In the genomic region with DNA sequence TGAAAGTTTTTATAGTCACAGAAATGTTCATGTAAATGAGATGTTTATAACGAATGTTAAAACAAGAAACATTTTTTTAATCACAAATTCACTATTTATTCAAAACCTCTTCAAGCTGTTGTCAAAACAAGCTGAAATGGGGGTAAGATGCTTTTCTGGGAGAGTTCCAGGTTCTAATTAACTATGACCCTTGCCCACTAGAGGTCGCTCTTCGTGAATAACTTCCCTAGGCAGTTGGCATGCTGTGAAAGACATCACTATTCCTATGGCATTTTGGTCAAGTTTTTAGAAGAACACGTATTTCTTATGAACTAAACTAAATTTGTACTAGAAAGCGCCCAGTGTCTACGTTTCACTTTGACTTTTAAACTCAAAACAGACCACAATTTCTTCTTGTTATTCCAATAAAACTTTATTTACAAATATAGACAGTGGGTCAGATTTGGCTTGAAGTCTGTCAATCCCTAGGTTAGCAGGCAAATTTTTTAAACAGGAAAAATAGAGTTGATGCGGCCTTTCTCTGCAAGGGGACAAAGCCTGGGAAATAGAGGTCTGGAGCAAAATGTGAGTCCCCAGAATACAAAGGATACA, we compare ENCODE assay signal across 9 cellular contexts.
A peak's percentile ranks its signal among the peaks of the same experiment; 100 is the strongest.
DNase-seq lines count a peak whose midpoint lies in the region; ATAC-seq, FAIRE-seq and TF ChIP-seq lines count a peak whose summit lies in the region.
"Had no signal": no experiment of that assay in that cellular context is flagged by ENCODE, and none has a peak within 500 bp of the region (broad histone marks: within the 10 kb centered on the region; RNA-seq: fewer than 3 reads in every experiment).

No MANE protein-coding gene starts in this region.

- H3K4me1 ChIP-seq in SJCRH30 (no peaks in the 10 kb centered on the region), ascending aorta (no peaks in the 10 kb centered on the region), kidney (ENCODE audit: control insufficient read depth in 1 of 2, insufficient read depth in 1 of 2, low read depth in 1 of 2, low read length in 2 of 2) (peaks cover 4 to 7% of the 10 kb centered on the region in 2 donors)

- no peak for ATAC-seq in HG03175 (IDR thresholded peaks at IDR 0.05; ENCODE audit: unreplicated experiment)

- no peak overlapping the region for H3K9ac ChIP-seq in kidney (ENCODE audit: low read length in 2 of 2)
- H3K9ac ChIP-seq: BLaER1 treated with 17β-estradiol and CSF1 and Interleukin-3, amounts not matched to agents 10 nM and 100 nM had no signal

- TF ChIP-seq CTCF in ascending aorta (IDR thresholded peaks at IDR 0.05): peak in 2 of 3 experiments; percentile 29 to 41
- TF ChIP-seq CTCF in kidney (IDR thresholded peaks at IDR 0.05; ENCODE audit: borderline replicate concordance, extremely low read depth, insufficient read depth): peak; percentile 47

- H3K27ac ChIP-seq in SJCRH30: no peak overlapping the region
- H3K27ac ChIP-seq in ascending aorta: no peak overlapping the region
- no peak overlapping the region for H3K27ac ChIP-seq in kidney (ENCODE audit: low read depth in 2 of 2, low read length in 2 of 2)
- H3K27ac ChIP-seq: BLaER1 treated with 17β-estradiol and CSF1 and Interleukin-3, amounts not matched to agents 10 nM and 100 nM had no signal

- H3K27me3 ChIP-seq in SJCRH30 (no peaks in the 10 kb centered on the region), ascending aorta (no peaks in the 10 kb centered on the region)
- H3K27me3 ChIP-seq: BLaER1 treated with 17β-estradiol and CSF1 and Interleukin-3, amounts not matched to agents 10 nM and 100 nM had no signal

- peak; percentile 10 for DNase-seq in DMS153 treated with DMSO at 0.1 percent for 48 hours (lab: John Stamatoyannopoulos, UW; ENCODE audit: unreplicated experiment)
- DNase-seq in DMS153 (lab: John Stamatoyannopoulos, UW): no peak
- DNase-seq in Jurkat, Clone E6-1 (ENCODE audit: low read depth, low spot score): peak; percentile 65
- DNase-seq in SJCRH30: peak; percentile 34 to 73
- DNase-seq in ascending aorta (ENCODE audit: low spot score in 2 of 2): no peak
- no peak for DNase-seq in kidney
- DNase-seq in stimulated activated CD4-positive, alpha-beta T cell treated with anti-CD3 and anti-CD28 coated beads, TNF-alpha, amount 100 ng/mL, for 48 hours (ENCODE audit: low read depth in 3 of 3): peak in 2 of 3 donors; percentile 51 to 68

- no peak for FAIRE-seq in kidney (lab: Jason Lieb, UNC)

- no peak overlapping the region for H3K4me3 ChIP-seq in Jurkat, Clone E6-1 (ENCODE audit: low read length)
- H3K4me3 ChIP-seq in SJCRH30 (no peak overlapping the region), ascending aorta (no peak overlapping the region), kidney (ENCODE audit: low read length in 2 of 2) (no peak overlapping the region)
- H3K4me3 ChIP-seq: BLaER1 treated with 17β-estradiol and CSF1 and Interleukin-3, amounts not matched to agents 10 nM and 100 nM had no signal

- H3K9me3 ChIP-seq in SJCRH30 (replicated peaks): no peaks in the 10 kb centered on the region
- H3K9me3 ChIP-seq in ascending aorta: peaks cover 8 to 13% of the 10 kb centered on the region in 2 donors
- H3K9me3 ChIP-seq in kidney (ENCODE audit: control insufficient read depth in 1 of 2, low read length in 2 of 2): no peaks in the 10 kb centered on the region

- H3K36me3 ChIP-seq in SJCRH30: no peaks in the 10 kb centered on the region
- H3K36me3 ChIP-seq in ascending aorta: no peaks in the 10 kb centered on the region
- no peaks in the 10 kb centered on the region for H3K36me3 ChIP-seq in kidney (ENCODE audit: control insufficient read depth in 1 of 2, insufficient read depth in 2 of 2, low read length in 2 of 2)

- intact Hi-C loops in ascending aorta (cut with DNase I) (no loop called here), kidney (cut with DNase I) (no loop called here)

Comparison
In these comparisons a context has a peak if more than half of its experiments do, and no peak if none do; other contexts are left out.
1. DNase-seq: peak in DMS153 treated with DMSO at 0.1 percent for 48 hours (single experiment), Jurkat, Clone E6-1 (single experiment), SJCRH30 (2 of 2) and stimulated activated CD4-positive, alpha-beta T cell treated with anti-CD3 and anti-CD28 coated beads, TNF-alpha, amount 100 ng/mL, for 48 hours (2 of 3); none in DMS153 (single experiment), ascending aorta (0 of 2) and kidney (single experiment).